ENCODE assay signal across 31 cellular contexts in the genomic region with DNA sequence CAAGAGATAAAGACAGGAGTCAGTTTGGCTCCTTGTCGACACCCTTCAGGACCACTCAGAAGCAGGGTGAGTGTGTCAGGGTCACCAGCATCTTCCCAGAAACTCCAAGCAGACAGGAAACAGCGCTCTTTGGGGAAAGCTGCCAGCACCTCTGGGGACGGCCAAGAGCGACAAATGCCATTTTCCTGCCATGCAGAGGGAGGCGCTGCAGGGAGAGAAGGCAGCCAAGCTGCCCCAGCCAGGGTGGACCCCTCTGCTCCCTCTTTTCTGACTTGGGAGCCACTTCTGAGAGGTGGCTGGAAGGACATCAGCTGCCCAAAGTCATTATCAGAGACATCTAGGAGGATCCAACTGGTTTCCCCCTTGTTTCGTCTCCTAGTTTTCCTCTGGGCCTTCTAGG. TPM values are rescaled to one million over a fixed set of nuclear protein-coding genes. Genes with fewer than 3 reads are reported as not detected.
A peak's percentile ranks its signal among the peaks of the same experiment; 100 is the strongest.
DNase-seq lines count a peak whose midpoint lies in the region; ATAC-seq and TF ChIP-seq lines count a peak whose summit lies in the region.
"Had no signal": no experiment of that assay in that cellular context is flagged by ENCODE, and none has a peak within 500 bp of the region (broad histone marks: within the 10 kb centered on the region; RNA-seq: fewer than 3 reads in every experiment).

No MANE protein-coding gene starts in this region.

- no peak for ATAC-seq in HCT116
- no peak for ATAC-seq in GM21367 (IDR thresholded peaks at IDR 0.05; ENCODE audit: unreplicated experiment)
- ATAC-seq in HG02981 (IDR thresholded peaks at IDR 0.05; ENCODE audit: unreplicated experiment) = no peak
- no peak for ATAC-seq in HG03025 (IDR thresholded peaks at IDR 0.05; ENCODE audit: low FRiP score, unreplicated experiment)
- ATAC-seq in activated CD4-positive, alpha-beta T cell treated with anti-CD3 and anti-CD28 coated beads for 36 hours = no peak
- ATAC-seq: activated CD8-positive, alpha-beta T cell treated with anti-CD3 and anti-CD28 coated beads for 36 hours; activated naive CD8-positive, alpha-beta T cell treated with anti-CD3 and anti-CD28 coated beads, Interleukin-2, amount 50 U/mL, for 24 hours; mucosa of descending colon had no signal

- DNase-seq in HCT116 (ENCODE audit: low read depth, low spot score) (no peak), cardiac fibroblast (ENCODE audit: low read depth in 2 of 2) (no peak), neural progenitor cell (ENCODE audit: low spot score) (peak; percentile 45)
- DNase-seq in activated CD4-positive, alpha-beta T cell treated with anti-CD3 and anti-CD28 coated beads for 36 hours = no peak
- DNase-seq: ACHN; activated CD8-positive, alpha-beta T cell treated with anti-CD3 and anti-CD28 coated beads for 36 hours; activated gamma-delta T cell treated with Interleukin-2 at 50 U/mL for 16 hours; activated naive CD8-positive, alpha-beta T cell treated with anti-CD3 and anti-CD28 coated beads, Interleukin-2, amount 50 U/mL, for 24 hours; activated T-cell treated with anti-CD3 and anti-CD28 coated beads, Interleukin-2, amount 50 U/mL, for 1 hour; effector memory CD4-positive, alpha-beta T cell; foreskin melanocyte; GDM1; mucosa of descending colon; NCI-H1092; NCI-H2029; NCI-H2227 treated with DMSO at 0.1 percent for 48 hours; NCI-H748 treated with DMSO at 0.1 percent for 48 hours; PC-9; SHP77; SW 1271; T1000; trophoblast cell had no signal

- H3K36me3 ChIP-seq in HCT116 (ENCODE audit: control insufficient read depth in 1 of 2, insufficient read depth in 2 of 2, low read length in 2 of 2) (no peaks in the 10 kb centered on the region), neural progenitor cell (no peaks in the 10 kb centered on the region)
- H3K36me3 ChIP-seq: BLaER1 had no signal

- H3K4me3 ChIP-seq in HCT116 (replicated peaks in 1 of 2; ENCODE audit: low read depth in 1 of 2, low read length in 2 of 2) (no peak overlapping the region), cardiac fibroblast (replicated peaks in 1 of 2; ENCODE audit: low read depth in 2 of 2, low read length in 2 of 2) (no peak overlapping the region), neural progenitor cell (no peak overlapping the region)
- H3K4me3 ChIP-seq: BLaER1, mucosa of descending colon, PC-9 had no signal

- H3K9ac ChIP-seq in HCT116 (ENCODE audit: low read length) (no peak overlapping the region), neural progenitor cell (no peak overlapping the region)
- H3K9ac ChIP-seq: BLaER1 had no signal

- H3K27ac Mint-ChIP-seq in neural progenitor cell = no peak overlapping the region
- H3K27ac Mint-ChIP-seq in activated CD4-positive, alpha-beta T cell treated with anti-CD3 and anti-CD28 coated beads for 36 hours = no peak overlapping the region
- H3K27ac Mint-ChIP-seq: activated CD8-positive, alpha-beta T cell treated with anti-CD3 and anti-CD28 coated beads for 36 hours; activated naive CD8-positive, alpha-beta T cell treated with anti-CD3 and anti-CD28 coated beads, Interleukin-2, amount 50 U/mL, for 24 hours had no signal

- H3K79me2 ChIP-seq in HCT116 (ENCODE audit: insufficient read depth, low read length) (no peaks in the 10 kb centered on the region), neural progenitor cell (ENCODE audit: low read depth) (no peaks in the 10 kb centered on the region)

- peaks cover 6% of the 10 kb centered on the region for H3K27me3 Mint-ChIP-seq in neural progenitor cell (ENCODE audit: insufficient read depth, low read depth)
- H3K27me3 Mint-ChIP-seq in activated CD4-positive, alpha-beta T cell treated with anti-CD3 and anti-CD28 coated beads for 36 hours = peaks cover 11% of the 10 kb centered on the region

- no peak for TF ChIP-seq POLR2A in HCT116 (IDR thresholded peaks at IDR 0.05; ENCODE audit: borderline replicate concordance, extremely low read depth, insufficient read depth, insufficient read length)

- RAD21 ChIA-PET in HCT116 (lab: Charles Lee; ENCODE audit: low non-redundant PET in 1 of 2, low total read pairs in 2 of 2, uncharacterized antibody in 2 of 2, unreplicated experiment in 2 of 2) = no interaction called here

- POLR2A ChIA-PET in HCT116 (lab: Charles Lee) = no interaction called here
- POLR2A ChIA-PET in activated CD4-positive, alpha-beta T cell treated with anti-CD3 and anti-CD28 coated beads for 36 hours (lab: Charles Lee) = no interaction called here

- intact Hi-C loops in HCT116 (cut with micrococcal nuclease) = no loop called here
- intact Hi-C loops in activated CD4-positive, alpha-beta T cell treated with anti-CD3 and anti-CD28 coated beads for 36 hours (cut with DNase I, micrococcal nuclease) = no loop called here

- H3K36me3 Mint-ChIP-seq in neural progenitor cell = peaks cover 5% of the 10 kb centered on the region
- no peaks in the 10 kb centered on the region for H3K36me3 Mint-ChIP-seq in activated CD4-positive, alpha-beta T cell treated with anti-CD3 and anti-CD28 coated beads for 36 hours (ENCODE audit: low read depth)

- TF ChIP-seq CTCF in 22Rv1 (IDR thresholded peaks at IDR 0.05) = peak; percentile 20; the same call in 1 of the 2 replicates
- peak in 2 of 3 experiments; percentile 26 to 42; a peak in 2 of 6 replicates for TF ChIP-seq CTCF in HCT116 (IDR thresholded peaks at IDR 0.05 in 2 of 3, conservative IDR thresholded peaks at IDR 0.05 in 1 of 3; ENCODE audit: borderline replicate concordance in 1 of 3, insufficient read depth in 1 of 3, low read depth in 2 of 3, low read length in 2 of 3)
- TF ChIP-seq CTCF in cardiac fibroblast (IDR thresholded peaks at IDR 0.05; ENCODE audit: low read depth, low read length) = peak; percentile 5
- peak; percentile 44 for TF ChIP-seq CTCF in neural progenitor cell (IDR thresholded peaks at IDR 0.05)

- CTCF ChIA-PET in HCT116 (lab: Charles Lee) = no interaction called here
- CTCF ChIA-PET in activated CD4-positive, alpha-beta T cell treated with anti-CD3 and anti-CD28 coated beads for 36 hours (lab: Charles Lee) = interaction anchor here (1.1 kb wide), 1 partner anchor 18 kb away, joined by 3 read pairs; no protein-coding TSS in a partner anchor

- H3K4me1 Mint-ChIP-seq in neural progenitor cell = peaks cover 9% of the 10 kb centered on the region
- H3K4me1 Mint-ChIP-seq in activated CD4-positive, alpha-beta T cell treated with anti-CD3 and anti-CD28 coated beads for 36 hours = no peaks in the 10 kb centered on the region
- H3K4me1 Mint-ChIP-seq: activated naive CD8-positive, alpha-beta T cell treated with anti-CD3 and anti-CD28 coated beads, Interleukin-2, amount 50 U/mL, for 24 hours had no signal

- no peak overlapping the region for H3K4me3 Mint-ChIP-seq in neural progenitor cell
- no peak overlapping the region for H3K4me3 Mint-ChIP-seq in activated CD4-positive, alpha-beta T cell treated with anti-CD3 and anti-CD28 coated beads for 36 hours
- H3K4me3 Mint-ChIP-seq: activated CD8-positive, alpha-beta T cell treated with anti-CD3 and anti-CD28 coated beads for 36 hours; activated naive CD8-positive, alpha-beta T cell treated with anti-CD3 and anti-CD28 coated beads, Interleukin-2, amount 50 U/mL, for 24 hours had no signal

- no peak overlapping the region for H3K4me2 ChIP-seq in HCT116 (ENCODE audit: low read length)
- no peak overlapping the region for H3K4me2 ChIP-seq in neural progenitor cell
- H3K4me2 ChIP-seq: PC-9 had no signal

- H3K27me3 ChIP-seq in HCT116 (ENCODE audit: insufficient read depth, low read length) (no peaks in the 10 kb centered on the region), neural progenitor cell (no peaks in the 10 kb centered on the region)
- H3K27me3 ChIP-seq: BLaER1 had no signal

- H3K9me3 ChIP-seq in HCT116 (ENCODE audit: control insufficient read depth in 1 of 2, insufficient read depth in 1 of 2, low read depth in 1 of 2, low read length in 2 of 2) = no peaks in the 10 kb centered on the region
- H3K9me3 ChIP-seq in neural progenitor cell (ENCODE audit: low read depth) = no peaks in the 10 kb centered on the region
- H3K9me3 ChIP-seq: BLaER1, mucosa of descending colon had no signal

- H3K4me1 ChIP-seq in HCT116 (ENCODE audit: control insufficient read depth in 1 of 2, insufficient read depth in 2 of 2, low read length in 2 of 2) (no peaks in the 10 kb centered on the region), neural progenitor cell (peaks cover 4% of the 10 kb centered on the region)

- no peaks in the 10 kb centered on the region for H3F3A ChIP-seq in neural progenitor cell (ENCODE audit: low read depth)

- H4K20me1 ChIP-seq in HCT116 (ENCODE audit: insufficient read depth) = no peaks in the 10 kb centered on the region
- no peaks in the 10 kb centered on the region for H4K20me1 ChIP-seq in neural progenitor cell (ENCODE audit: low read depth)
- H4K20me1 ChIP-seq: BLaER1 had no signal

- TF ChIP-seq RAD21 in HCT116 (IDR thresholded peaks at IDR 0.05; ENCODE audit: low read depth) = no peak

- H3K27ac ChIP-seq in 22Rv1 = no peak overlapping the region
- no peak overlapping the region for H3K27ac ChIP-seq in HCT116 (ENCODE audit: low read depth, low read length)
- H3K27ac ChIP-seq in neural progenitor cell = no peak overlapping the region
- H3K27ac ChIP-seq: BLaER1, HL-60, PC-9 had no signal

- H2AFZ ChIP-seq in HCT116 (ENCODE audit: low read depth, low read length, poor library complexity, severe bottlenecking) (no peak overlapping the region), neural progenitor cell (replicated peaks) (no peak overlapping the region)
- H2AFZ ChIP-seq: PC-9 had no signal

- no peaks in the 10 kb centered on the region for H3K9me3 Mint-ChIP-seq in neural progenitor cell
- no peaks in the 10 kb centered on the region for H3K9me3 Mint-ChIP-seq in activated CD4-positive, alpha-beta T cell treated with anti-CD3 and anti-CD28 coated beads for 36 hours (ENCODE audit: low read depth)
- H3K9me3 Mint-ChIP-seq: activated CD8-positive, alpha-beta T cell treated with anti-CD3 and anti-CD28 coated beads for 36 hours; activated naive CD8-positive, alpha-beta T cell treated with anti-CD3 and anti-CD28 coated beads, Interleukin-2, amount 50 U/mL, for 24 hours had no signal

- no peaks in the 10 kb centered on the region for H3K9me2 ChIP-seq in HCT116 (ENCODE audit: insufficient read depth)

- BruUV-seq in HCT116 (replicated peaks; lab: Mats Ljungman, UMichigan) = no TSS peak

TF ChIP-seq in HCT116, 20 proteins besides CTCF, POLR2A, EP300 and RAD21 (continues in another document):
- no peak for TF ChIP-seq ZNF274 (IDR thresholded peaks at IDR 0.05; ENCODE audit: low read depth, low read length)
- TF ChIP-seq, protein P1, sequence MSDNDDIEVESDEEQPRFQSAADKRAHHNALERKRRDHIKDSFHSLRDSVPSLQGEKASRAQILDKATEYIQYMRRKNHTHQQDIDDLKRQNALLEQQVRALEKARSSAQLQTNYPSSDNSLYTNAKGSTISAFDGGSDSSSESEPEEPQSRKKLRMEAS (IDR thresholded peaks at IDR 0.05) = no peak
- TF ChIP-seq JUND (IDR thresholded peaks at IDR 0.05) = no peak
- TF ChIP-seq EZH2phosphoT487 (IDR thresholded peaks at IDR 0.05; ENCODE audit: borderline replicate concordance) = no peak
- TF ChIP-seq SIN3A (IDR thresholded peaks at IDR 0.05; ENCODE audit: low read depth) = no peak
- no peak for TF ChIP-seq YY1 (IDR thresholded peaks at IDR 0.05; ENCODE audit: extremely low read depth, insufficient replicate concordance, low read depth, low read length)

RNA-seq across cellular contexts. Expression of a gene that starts 29.0 kb away (rescaled TPM):
- total RNA-seq in HCT116 (2021; ENCODE audit: unreplicated experiment) (23.9 TPM), neural progenitor cell (ENCODE audit: low replicate concordance) (not detected in 2 replicates)
- polyA plus RNA-seq in HCT116 (2012) = 14.3 and 17.9 TPM in 2 replicates
- total RNA-seq in activated CD4-positive, alpha-beta T cell treated with anti-CD3 and anti-CD28 coated beads for 36 hours = 1 to 10 TPM; 2.0 to 2.4 TPM
- total RNA-seq: activated CD8-positive, alpha-beta T cell treated with anti-CD3 and anti-CD28 coated beads for 36 hours; liver; mucosa of descending colon; posterior vena cava had no signal
- polyA plus RNA-seq: neural cell had no signal
